21 cellular contexts compared by ENCODE assay signal in genomic region chr17:50238594-50239287, GRCh38. TPM values are rescaled to one million over a fixed set of nuclear protein-coding genes. Genes with fewer than 3 reads are reported as not detected.
DNase-seq lines count a peak whose midpoint lies in the region; ATAC-seq, FAIRE-seq and TF ChIP-seq lines count a peak whose summit lies in the region.
"Had no signal": no experiment of that assay in that cellular context is flagged by ENCODE, and none has a peak within 500 bp of the region (broad histone marks: within the 10 kb centered on the region; RNA-seq: fewer than 3 reads in every experiment).

No MANE protein-coding gene starts in this region.

- H3K4me3 ChIP-seq in IMR-90 (ENCODE audit: insufficient read depth, low read depth, low read length) (no peak overlapping the region), PC-3 (ENCODE audit: low read length) (no peak overlapping the region), pancreas (no peak overlapping the region)
- H3K4me3 ChIP-seq: cardiac muscle cell, GM23338 had no signal

- dilution Hi-C loops in IMR-90 (cut with HindIII; ENCODE audit: low sequenced_read_pairs, unreplicated experiment), result no loop called here

- no peak for FAIRE-seq in pancreas (lab: Jason Lieb, UNC)
- FAIRE-seq: GM12891 had no signal

- TF ChIP-seq RAD21 in IMR-90 (IDR thresholded peaks at IDR 0.05; ENCODE audit: low read length), result no peak

- POLR2A ChIA-PET in IMR-90 (lab: Charles Lee; ENCODE audit: unreplicated experiment), result no interaction called here
- POLR2A ChIA-PET in PC-3 (lab: Charles Lee; ENCODE audit: unreplicated experiment), result no interaction called here

- H3K79me2 ChIP-seq in PC-3 (ENCODE audit: low read length), result no peaks in the 10 kb centered on the region

- BruUV-seq in IMR-90 (replicated peaks; lab: Mats Ljungman, UMichigan) (no TSS peak), PC-3 (replicated peaks; lab: Mats Ljungman, UMichigan) (no TSS peak)

- no peak overlapping the region for H3K23ac ChIP-seq in IMR-90 (ENCODE audit: low read depth, low read length)

- H3K36me3 ChIP-seq in IMR-90 (ENCODE audit: control insufficient read depth, insufficient read depth, low read length) (no peaks in the 10 kb centered on the region), PC-3 (ENCODE audit: low read depth, low read length) (no peaks in the 10 kb centered on the region), pancreas (no peaks in the 10 kb centered on the region)
- H3K36me3 ChIP-seq: cardiac muscle cell had no signal

- CTCF ChIA-PET in IMR-90 (lab: Yijun Ruan, JAX), result no interaction called here
- CTCF ChIA-PET in PC-3 (lab: Charles Lee), result interaction anchor here (0.6 to 1.3 kb wide), 2 partner anchors 16 to 25 kb away, joined by 3 to 17 read pairs; no protein-coding TSS in a partner anchor

- no peak overlapping the region for H3K14ac ChIP-seq in IMR-90 (replicated peaks; ENCODE audit: low read depth, low read length)

- H4K91ac ChIP-seq in IMR-90 (ENCODE audit: insufficient read depth, low read depth, low read length), result peak overlapping the region; percentile 7; the same call in 1 of the 2 replicates

- H3K4me2 ChIP-seq in IMR-90 (ENCODE audit: low read depth, low read length) (peak overlapping the region; percentile 41; the same call in 1 of the 2 replicates), PC-3 (ENCODE audit: low read length) (no peak overlapping the region)
- H3K4me2 ChIP-seq: GM23338 had no signal

- H2BK15ac ChIP-seq in IMR-90 (ENCODE audit: low read depth, low read length), result no peak overlapping the region

- intact Hi-C loops in IMR-90 (cut with micrococcal nuclease) (no loop called here), PC-3 (cut with micrococcal nuclease) (loop anchor here (1.0 kb wide), 1 partner anchor 19 kb away; no protein-coding TSS in a partner anchor), pancreas (cut with DNase I) (no loop called here)

- peak; percentile 62 for DNase-seq in IMR-90
- DNase-seq in PC-3, result peak; percentile 73
- peak; percentile 23 for DNase-seq in fibroblast of gingiva (ENCODE audit: low read depth)
- DNase-seq in pancreas, result no peak
- no peak for DNase-seq in NCI-H1930 (lab: John Stamatoyannopoulos, UW)
- no peak for DNase-seq in AG08396 (ENCODE audit: low spot score)
- DNase-seq: activated B cell treated with CpG ODN at 0.5 μM for 24 hours; activated CD4-positive, alpha-beta T cell treated with anti-CD3 and anti-CD28 coated beads, Interleukin-2, amount 50 U/mL, for 48 hours; activated gamma-delta T cell; DMS79 treated with DMSO at 0.1 percent for 48 hours; kidney glomerular epithelial cell; NCI-H1436; NCI-H748 treated with DMSO at 0.1 percent for 48 hours; posterior cingulate gyrus; stimulated activated naive CD4-positive, alpha-beta T cell had no signal

- H3K79me1 ChIP-seq in IMR-90 (ENCODE audit: low read depth in 1 of 2, low read length in 2 of 2), result no peaks in the 10 kb centered on the region; a peak in 1 of 4 replicates

- no peak for TF ChIP-seq POLR2A in IMR-90 (IDR thresholded peaks at IDR 0.05; ENCODE audit: low read depth, low read length)

- H3K27ac ChIP-seq in IMR-90 (ENCODE audit: insufficient read depth, low read length) (no peak overlapping the region), PC-3 (ENCODE audit: low read length) (no peak overlapping the region), pancreas (no peak overlapping the region)
- H3K27ac ChIP-seq: cardiac muscle cell had no signal

- peaks cover 5% of the 10 kb centered on the region for H3K9me1 ChIP-seq in IMR-90 (ENCODE audit: insufficient read depth, low read length)

- no peak overlapping the region for H4K8ac ChIP-seq in IMR-90 (ENCODE audit: low read depth in 2 of 2, low read length in 2 of 2)

- ATAC-seq in IMR-90 (ENCODE audit: low read depth), result peak; percentile 54
- peak; percentile 99 for ATAC-seq in PC-3
- ATAC-seq in pancreas, result peak in 3 of 4 donors; percentile 65 to 67 (median 67)
- no peak for ATAC-seq in GM19023 (IDR thresholded peaks at IDR 0.05; ENCODE audit: unreplicated experiment)
- ATAC-seq: GM23338; natural killer cell treated with Interleukin-12 subunit alpha and Interleukin-12 subunit beta and Interleukin-15 and Interleukin-18, amount 100 ng/mL, for 72 hours had no signal

- H3K27me3 ChIP-seq in IMR-90 (ENCODE audit: control insufficient read depth, insufficient read depth, low read length) (no peaks in the 10 kb centered on the region), PC-3 (ENCODE audit: low read length) (peaks cover 6% of the 10 kb centered on the region; the same call in 1 of the 2 replicates), pancreas (peaks cover 0 to 6% (median 0%) of the 10 kb centered on the region in 4 donors)

- H2BK5ac ChIP-seq in IMR-90 (ENCODE audit: low read depth, low read length, poor library complexity, severe bottlenecking), result no peak overlapping the region

- H2BK20ac ChIP-seq in IMR-90 (ENCODE audit: low read depth, low read length), result peak overlapping the region; percentile 18

- in situ Hi-C loops in IMR-90 (cut with MboI; ENCODE audit: low sequenced_read_pairs), result no loop called here

- H3K18ac ChIP-seq in IMR-90 (ENCODE audit: low read depth, low read length), result peak overlapping the region; percentile 46; the same call in 1 of the 2 replicates

- H4K20me1 ChIP-seq in IMR-90 (ENCODE audit: insufficient read depth, low read length) (no peaks in the 10 kb centered on the region), PC-3 (ENCODE audit: low read length) (no peaks in the 10 kb centered on the region)

- peaks cover 5% of the 10 kb centered on the region for H3K9me3 ChIP-seq in IMR-90 (ENCODE audit: control insufficient read depth, insufficient read depth, low read length)
- no peaks in the 10 kb centered on the region for H3K9me3 ChIP-seq in PC-3 (ENCODE audit: low read length)
- H3K9me3 ChIP-seq in pancreas, result no peaks in the 10 kb centered on the region

- H3K4me1 ChIP-seq in IMR-90 (ENCODE audit: control insufficient read depth, insufficient read depth, low read length) (peaks cover 9% of the 10 kb centered on the region; the same call in 1 of the 2 replicates), PC-3 (ENCODE audit: insufficient read depth, low read length) (peaks cover 12% of the 10 kb centered on the region; the same call in 1 of the 2 replicates), pancreas (no peaks in the 10 kb centered on the region)

- H2BK120ac ChIP-seq in IMR-90 (ENCODE audit: low read depth, low read length), result no peak overlapping the region

- no peak overlapping the region for H3K56ac ChIP-seq in IMR-90 (ENCODE audit: extremely low read depth, insufficient read depth, low read length)

- no peak overlapping the region for H2AK9ac ChIP-seq in IMR-90 (replicated peaks; ENCODE audit: low read depth, low read length, poor library complexity)

- H2AK5ac ChIP-seq in IMR-90 (ENCODE audit: low read depth, low read length), result peak overlapping the region; percentile 3; the same call in 1 of the 2 replicates

- no peaks in the 10 kb centered on the region for H3K9me2 ChIP-seq in PC-3 (replicated peaks; ENCODE audit: low read length)

- H2AFZ ChIP-seq in IMR-90 (replicated peaks; ENCODE audit: low read length, poor library complexity) (no peak overlapping the region), PC-3 (ENCODE audit: low read length) (no peak overlapping the region)
- H2AFZ ChIP-seq: GM23338 had no signal

- no peak overlapping the region for H3K9ac ChIP-seq in IMR-90 (ENCODE audit: low read depth, low read length)
- H3K9ac ChIP-seq in PC-3 (ENCODE audit: low read length), result no peak overlapping the region

- WGBS in IMR-90 (ENCODE audit: extremely low coverage in 2 of 2, insufficient read length in 1 of 2), 2 experiments, result no CpG with 5 or more reads among the region's 9 CpGs
- WGBS in pancreas, 2 donors, result 39 to 45% methylated on average over 9 of the region's 9 CpGs

- no peak for TF ChIP-seq CTCF in IMR-90 (conservative IDR thresholded peaks at IDR 0.05; ENCODE audit: low read depth, low read length)
- no peak for TF ChIP-seq CTCF in PC-3 (conservative IDR thresholded peaks at IDR 0.05; ENCODE audit: low read depth, low read length)
- no peak for TF ChIP-seq CTCF in pancreas (IDR thresholded peaks at IDR 0.05)

- no peak overlapping the region; the same call in 1 of the 2 replicates for H3K4ac ChIP-seq in IMR-90 (ENCODE audit: low read depth, low read length)

- H3F3A ChIP-seq in PC-3 (ENCODE audit: low read length, unreplicated experiment), result no peaks in the 10 kb centered on the region

- no peak overlapping the region for H4K5ac ChIP-seq in IMR-90 (ENCODE audit: low read depth, low read length)

TF ChIP-seq in IMR-90, 13 proteins besides CTCF, POLR2A, EP300 and RAD21:
- peak; percentile 79 for TF ChIP-seq CEBPB (IDR thresholded peaks at IDR 0.05; ENCODE audit: low read depth, low read length)
- TF ChIP-seq RCOR1 (IDR thresholded peaks at IDR 0.05; ENCODE audit: insufficient replicate concordance, low read length), result no peak
TF ChIP-seq in IMR-90: peak in this region for 1.

RNA-seq across cellular contexts. Expression of gene TMEM92, which starts 35.5 kb away (rescaled TPM):
- total RNA-seq in IMR-90 (2012; rRNA removed) (0.18 and 0.28 TPM in 2 replicates), PC-3 (2014; rRNA removed) (5.6 and 6.9 TPM in 2 replicates), pancreas (under 1 TPM; 0.12 to 1.00 (median 0.40) TPM)
- polyA plus RNA-seq in IMR-90 (2012; rRNA removed) (0.86 and 1.7 TPM in 2 replicates), pancreas (under 1 TPM; 0.11 to 0.14 TPM)
- polyA plus RNA-seq in IMR-90 (2012; cell fraction: cytosol; rRNA removed), result 0.90 and 1.4 TPM in 2 replicates
- polyA plus RNA-seq in IMR-90 (2012; cell fraction: nucleus; rRNA removed; ENCODE audit: low replicate concordance), result 1.0 and 1.1 TPM in 2 replicates
- total RNA-seq: activated B cell treated with CpG ODN at 0.5 μM for 24 hours; mesenteric fat pad; natural killer cell treated with Interleukin-12 subunit alpha and Interleukin-12 subunit beta and Interleukin-15 and Interleukin-18, amount 100 ng/mL, for 72 hours had no signal

RNA-seq across cellular contexts. Expression of gene COL1A1, which starts 37.3 kb away (rescaled TPM):
- total RNA-seq in IMR-90 (2012; rRNA removed) (1,825 and 2,180 TPM in 2 replicates), PC-3 (2014; rRNA removed) (30.6 and 56.2 TPM in 2 replicates), pancreas (100 to 1,000 TPM in 2 of 6 donors, 10 to 100 TPM in 3, 1 to 10 TPM in 1; 9.0 to 875 (median 36.6) TPM)
- polyA plus RNA-seq in IMR-90 (2012; rRNA removed) (4,117 and 4,350 TPM in 2 replicates), pancreas (10 to 100 TPM; 10.4 to 22.2 TPM)
- 6,648 and 7,973 TPM in 2 replicates for polyA plus RNA-seq in IMR-90 (2012; cell fraction: cytosol; rRNA removed)
- polyA plus RNA-seq in IMR-90 (2012; cell fraction: nucleus; rRNA removed; ENCODE audit: low replicate concordance), result 7,018 and 18,611 TPM in 2 replicates

Comparison
In these comparisons a context has a peak if more than half of its experiments do, and no peak if none do; other contexts are left out.
1. DNase-seq: peak in IMR-90 (single experiment), PC-3 (single experiment) and fibroblast of gingiva (single experiment); none in pancreas (0 of 6), NCI-H1930 (0 of 2) and AG08396 (single experiment).